10 cellular contexts compared by ENCODE assay signal in genomic region chr7:158816271-158816670, GRCh38. TPM values are rescaled to one million over a fixed set of nuclear protein-coding genes. Genes with fewer than 3 reads are reported as not detected.
A peak's percentile ranks its signal among the peaks of the same experiment; 100 is the strongest.
DNase-seq lines count a peak whose midpoint lies in the region; ATAC-seq, FAIRE-seq and TF ChIP-seq lines count a peak whose summit lies in the region.
"Had no signal": no experiment of that assay in that cellular context is flagged by ENCODE, and none has a peak within 500 bp of the region (broad histone marks: within the 10 kb centered on the region; RNA-seq: fewer than 3 reads in every experiment).

No MANE protein-coding gene starts in this region.

- no peaks in the 10 kb centered on the region for H3K9me3 Mint-ChIP-seq in dendritic cell treated with granulocyte-macrophage colony-stimulating factor and Interleukin-4, amounts not matched to agents 40 ng/mL and 50 ng/mL, for 4 days
- H3K9me3 Mint-ChIP-seq in naive thymus-derived CD8-positive, alpha-beta T cell = no peaks in the 10 kb centered on the region

- ATAC-seq in naive thymus-derived CD8-positive, alpha-beta T cell = no peak
- ATAC-seq in HG03108 (IDR thresholded peaks at IDR 0.05; ENCODE audit: unreplicated experiment) = no peak

- TF ChIP-seq CTCF in 22Rv1 (IDR thresholded peaks at IDR 0.05) = no peak
- no peak for TF ChIP-seq CTCF in GM10266 (IDR thresholded peaks at IDR 0.05; ENCODE audit: control insufficient read depth, insufficient read depth, low read depth, missing control alignments)

- 0 out of 2 replicates have a peak overlapping the region, but pooled peaks have one; percentile 56 for H3K27ac ChIP-seq in 22Rv1

- peaks cover 70% of the 10 kb centered on the region for H3K4me1 Mint-ChIP-seq in dendritic cell treated with granulocyte-macrophage colony-stimulating factor and Interleukin-4, amounts not matched to agents 40 ng/mL and 50 ng/mL, for 4 days (ENCODE audit: low read depth)
- H3K4me1 Mint-ChIP-seq in naive thymus-derived CD8-positive, alpha-beta T cell = peaks cover 54 to 98% (median 96%) of the 10 kb centered on the region in 4 donors

- TF ChIP-seq RAD21 in Ishikawa (IDR thresholded peaks at IDR 0.05; ENCODE audit: low read depth) = no peak

- intact Hi-C loops in dendritic cell treated with granulocyte-macrophage colony-stimulating factor and Interleukin-4, amounts not matched to agents 40 ng/mL and 50 ng/mL, for 4 days (cut with micrococcal nuclease) = no loop called here

- no peak for DNase-seq in naive thymus-derived CD8-positive, alpha-beta T cell
- DNase-seq in GM12891 (ENCODE audit: insufficient read length, low spot score) (no peak), GM10266 (ENCODE audit: extremely low spot score) (no peak)
- DNase-seq in effector CD4-positive, alpha-beta T cell = no peak

- TF ChIP-seq EP300 in Ishikawa (IDR thresholded peaks at IDR 0.05; ENCODE audit: borderline replicate concordance) = no peak

- no peaks in the 10 kb centered on the region for H3K36me3 Mint-ChIP-seq in dendritic cell treated with granulocyte-macrophage colony-stimulating factor and Interleukin-4, amounts not matched to agents 40 ng/mL and 50 ng/mL, for 4 days (ENCODE audit: low read depth)
- H3K36me3 Mint-ChIP-seq in naive thymus-derived CD8-positive, alpha-beta T cell = peaks cover 0 to 8% (median 0%) of the 10 kb centered on the region in 3 donors

- FAIRE-seq in GM12891 (lab: Jason Lieb, UNC) = no peak
- FAIRE-seq: D721Med, TTC549 had no signal

- no peaks in the 10 kb centered on the region for H3K27me3 Mint-ChIP-seq in dendritic cell treated with granulocyte-macrophage colony-stimulating factor and Interleukin-4, amounts not matched to agents 40 ng/mL and 50 ng/mL, for 4 days
- peaks cover 0 to 1% (median 0%) of the 10 kb centered on the region in 5 donors for H3K27me3 Mint-ChIP-seq in naive thymus-derived CD8-positive, alpha-beta T cell

- POLR2A ChIA-PET in naive thymus-derived CD8-positive, alpha-beta T cell (lab: Charles Lee) = interaction anchor here (0.7 to 6.7 kb wide), 4 partner anchors 12 to 47 kb away, joined by 3 to 97 read pairs (median 3); partner anchors contain the start of gene ESYT2

- H3K4me3 Mint-ChIP-seq in dendritic cell treated with granulocyte-macrophage colony-stimulating factor and Interleukin-4, amounts not matched to agents 40 ng/mL and 50 ng/mL, for 4 days = no peak overlapping the region
- H3K4me3 Mint-ChIP-seq in naive thymus-derived CD8-positive, alpha-beta T cell = peak overlapping the region; percentile 55 to 91 (median 86)

- no peak for TF ChIP-seq POLR2A in GM12891 (IDR thresholded peaks at IDR 0.05; ENCODE audit: low read depth, low read length)

- peak overlapping the region; percentile 49 for H3K27ac Mint-ChIP-seq in dendritic cell treated with granulocyte-macrophage colony-stimulating factor and Interleukin-4, amounts not matched to agents 40 ng/mL and 50 ng/mL, for 4 days
- peak overlapping the region; percentile 94 to 100 (median 98) for H3K27ac Mint-ChIP-seq in naive thymus-derived CD8-positive, alpha-beta T cell

TF ChIP-seq in Ishikawa, 13 proteins besides CTCF, POLR2A, EP300 and RAD21:
- peak; percentile 59 for TF ChIP-seq TEAD4 (IDR thresholded peaks at IDR 0.05)
- no peak for TF ChIP-seq CREB1 (IDR thresholded peaks at IDR 0.05; ENCODE audit: low read depth)

TF ChIP-seq in GM12891, 5 proteins besides CTCF, POLR2A, EP300 and RAD21:
- TF ChIP-seq TAF1 (IDR thresholded peaks at IDR 0.05; ENCODE audit: low read depth, low read length) = no peak
- no peak for TF ChIP-seq POU2F2 (IDR thresholded peaks at IDR 0.05; ENCODE audit: low read depth, low read length)
- TF ChIP-seq PAX5 (IDR thresholded peaks at IDR 0.05; ENCODE audit: insufficient read depth, low read length, severe bottlenecking) = no peak
- TF ChIP-seq POLR2AphosphoS5 (IDR thresholded peaks at IDR 0.05; ENCODE audit: low read depth, low read length) = no peak
- no peak for TF ChIP-seq SPI1 (IDR thresholded peaks at IDR 0.05; ENCODE audit: low read depth, low read length)

RNA-seq across cellular contexts. Expression of gene ESYT2, which starts 13.0 kb away (rescaled TPM):
- total RNA-seq in naive thymus-derived CD8-positive, alpha-beta T cell = 100 to 1,000 TPM; 101 to 105 TPM
- polyA plus RNA-seq in naive thymus-derived CD8-positive, alpha-beta T cell = 10 to 100 TPM; 58.6 to 93.3 (median 79.8) TPM
- 15.4 TPM for polyA plus RNA-seq in GM12891 (2012; ENCODE audit: low read depth, missing spikeins)

RNA-seq across cellular contexts. Expression of gene DYNC2I1, which starts 40.1 kb away (rescaled TPM):
- total RNA-seq in naive thymus-derived CD8-positive, alpha-beta T cell = 10 to 100 TPM; 16.3 to 19.0 TPM
- polyA plus RNA-seq in naive thymus-derived CD8-positive, alpha-beta T cell = 10 to 100 TPM; 14.1 to 22.1 (median 19.8) TPM
- 7.6 TPM for polyA plus RNA-seq in GM12891 (2012; ENCODE audit: low read depth, missing spikeins)
